In the genomic region with DNA sequence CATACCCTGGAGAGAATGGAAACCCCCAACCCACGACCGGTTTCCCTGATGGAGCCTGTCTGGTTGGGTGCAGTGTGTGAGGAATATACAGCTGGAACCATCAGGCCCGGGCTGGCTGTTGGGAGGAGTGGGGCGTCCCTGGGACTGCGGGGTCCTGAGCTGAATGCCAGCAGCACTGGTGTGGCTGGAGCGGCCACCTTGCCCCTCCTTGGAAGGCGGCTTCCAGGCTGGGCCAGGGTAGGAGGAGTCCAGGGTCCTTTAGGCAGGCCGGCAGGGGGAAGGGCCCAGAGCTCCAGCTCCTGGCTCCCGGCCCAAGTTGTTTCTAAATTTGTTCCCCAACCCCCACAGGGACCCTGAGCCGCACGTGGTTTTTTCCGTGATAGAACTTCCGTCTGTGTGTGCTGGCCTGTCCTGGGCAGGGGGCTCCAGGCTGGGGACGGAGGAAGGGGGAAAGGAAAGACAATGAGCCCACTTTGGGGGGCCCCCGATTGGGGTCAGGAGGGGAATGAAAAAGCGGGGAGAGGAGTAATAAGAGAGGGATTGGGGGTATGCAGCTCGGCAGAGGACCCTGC, we compare ENCODE assay signal across 9 cellular contexts. TPM values are rescaled to one million over a fixed set of nuclear protein-coding genes. Genes with fewer than 3 reads are reported as not detected.
DNase-seq lines count a peak whose midpoint lies in the region; ATAC-seq and TF ChIP-seq lines count a peak whose summit lies in the region.
"Had no signal": no experiment of that assay in that cellular context is flagged by ENCODE, and none has a peak within 500 bp of the region (broad histone marks: within the 10 kb centered on the region; RNA-seq: fewer than 3 reads in every experiment).

No MANE protein-coding gene starts in this region.

- H3K27ac ChIP-seq in foreskin keratinocyte, result no peak overlapping the region

- peak overlapping the region; percentile 91 for H3K27ac Mint-ChIP-seq in activated CD4-positive, alpha-beta T cell treated with anti-CD3 and anti-CD28 coated beads, Interleukin-2, amount 10 ng/mL, durations not matched to agents 24 days and 14 days
- H3K27ac Mint-ChIP-seq in T-cell, result no peak overlapping the region
- peak overlapping the region; percentile 91 to 99 (median 93) for H3K27ac Mint-ChIP-seq in nephron

- H3K4me1 ChIP-seq in foreskin keratinocyte, result peaks cover 6% of the 10 kb centered on the region

- TF ChIP-seq CTCF in nephron (IDR thresholded peaks at IDR 0.05; ENCODE audit: unreplicated experiment in 3 of 3) (no peak), foreskin keratinocyte (conservative IDR thresholded peaks at IDR 0.05) (no peak)

- peak overlapping the region; percentile 90 for H3K4me3 Mint-ChIP-seq in activated CD4-positive, alpha-beta T cell treated with anti-CD3 and anti-CD28 coated beads, Interleukin-2, amount 10 ng/mL, durations not matched to agents 24 days and 14 days
- H3K4me3 Mint-ChIP-seq in T-cell, result peak overlapping the region in 2 of 3 donors; percentile 39 to 67
- peak overlapping the region; percentile 80 to 86 (median 85) for H3K4me3 Mint-ChIP-seq in nephron

- no peaks in the 10 kb centered on the region for H3K9me3 Mint-ChIP-seq in activated CD4-positive, alpha-beta T cell treated with anti-CD3 and anti-CD28 coated beads, Interleukin-2, amount 10 ng/mL, durations not matched to agents 24 days and 14 days
- H3K9me3 Mint-ChIP-seq in T-cell (no peaks in the 10 kb centered on the region), nephron (no peaks in the 10 kb centered on the region)

- H3K36me3 Mint-ChIP-seq in activated CD4-positive, alpha-beta T cell treated with anti-CD3 and anti-CD28 coated beads, Interleukin-2, amount 10 ng/mL, durations not matched to agents 24 days and 14 days (ENCODE audit: low read depth), result peaks cover 9% of the 10 kb centered on the region
- H3K36me3 Mint-ChIP-seq in T-cell, result peaks cover 4% of the 10 kb centered on the region
- H3K36me3 Mint-ChIP-seq in nephron (ENCODE audit: low read depth), result peaks cover 4% of the 10 kb centered on the region

- CTCF ChIA-PET in T-cell (lab: Charles Lee), result interaction anchor here in 1 of 2 donors (0.6 kb wide), 1 partner anchor 144 kb away, joined by 5 read pairs; no protein-coding TSS in a partner anchor

- no peaks in the 10 kb centered on the region for H3K27me3 Mint-ChIP-seq in activated CD4-positive, alpha-beta T cell treated with anti-CD3 and anti-CD28 coated beads, Interleukin-2, amount 10 ng/mL, durations not matched to agents 24 days and 14 days
- peaks cover 0 to 16% of the 10 kb centered on the region in 2 donors for H3K27me3 Mint-ChIP-seq in T-cell
- H3K27me3 Mint-ChIP-seq in nephron (ENCODE audit: low read depth), result no peaks in the 10 kb centered on the region

- DNase-seq in activated CD4-positive, alpha-beta T cell treated with anti-CD3 and anti-CD28 coated beads, Interleukin-2, amount 10 ng/mL, durations not matched to agents 24 days and 14 days, result no peak
- DNase-seq in activated CD4-positive, alpha-beta T cell treated with anti-CD3 and anti-CD28 coated beads for 1 hour, result no peak
- DNase-seq in T-cell, result no peak
- DNase-seq in fibroblast of gingiva (ENCODE audit: low read depth), result peak; percentile 63
- no peak for DNase-seq in foreskin keratinocyte
- no peak for DNase-seq in GM19240 (ENCODE audit: insufficient read length, low spot score)
- DNase-seq: DND-41 had no signal

- intact Hi-C loops in activated CD4-positive, alpha-beta T cell treated with anti-CD3 and anti-CD28 coated beads, Interleukin-2, amount 10 ng/mL, durations not matched to agents 24 days and 14 days (cut with micrococcal nuclease), result no loop called here

- POLR2A ChIA-PET in T-cell (lab: Charles Lee), result no interaction called here

- H3K4me1 Mint-ChIP-seq in activated CD4-positive, alpha-beta T cell treated with anti-CD3 and anti-CD28 coated beads, Interleukin-2, amount 10 ng/mL, durations not matched to agents 24 days and 14 days, result peaks cover 8% of the 10 kb centered on the region
- H3K4me1 Mint-ChIP-seq in T-cell (peaks cover 13 to 26% (median 23%) of the 10 kb centered on the region in 3 donors), nephron (peaks cover 21% of the 10 kb centered on the region)

- no peaks in the 10 kb centered on the region for H3K27me3 ChIP-seq in foreskin keratinocyte

- ATAC-seq in T-cell (replicated peaks in 1 of 4) (no peak), foreskin keratinocyte (no peak), GM18870 (IDR thresholded peaks at IDR 0.05; ENCODE audit: unreplicated experiment) (no peak)

RNA-seq across cellular contexts. Expression of a gene that starts 0.7 kb away (rescaled TPM):
- total RNA-seq in activated CD4-positive, alpha-beta T cell treated with anti-CD3 and anti-CD28 coated beads, Interleukin-2, amount 10 ng/mL, durations not matched to agents 24 days and 14 days, result 10.3 and 11.4 TPM in 2 replicates
- total RNA-seq in T-cell, result 1 to 10 TPM; 2.2 to 5.6 (median 3.2) TPM
- total RNA-seq in foreskin keratinocyte, result 15.8 and 19.9 TPM in 2 replicates
- polyA plus RNA-seq in foreskin keratinocyte, result 11.8 and 15.7 TPM in 2 replicates

RNA-seq across cellular contexts. Expression of a gene that starts 21.7 kb away (rescaled TPM):
- 72.4 and 75.3 TPM in 2 replicates for total RNA-seq in activated CD4-positive, alpha-beta T cell treated with anti-CD3 and anti-CD28 coated beads, Interleukin-2, amount 10 ng/mL, durations not matched to agents 24 days and 14 days
- total RNA-seq in T-cell (10 to 100 TPM; 36.1 to 62.2 (median 58.8) TPM), foreskin keratinocyte (47.5 and 51.3 TPM in 2 replicates)
- polyA plus RNA-seq in foreskin keratinocyte, result 50.3 and 54.3 TPM in 2 replicates

RNA-seq across cellular contexts. Expression of a gene that starts 25.2 kb away (rescaled TPM):
- total RNA-seq in activated CD4-positive, alpha-beta T cell treated with anti-CD3 and anti-CD28 coated beads, Interleukin-2, amount 10 ng/mL, durations not matched to agents 24 days and 14 days, result 12.9 and 13.4 TPM in 2 replicates
- total RNA-seq in T-cell (1 to 10 TPM in 4 of 5 donors, under 1 TPM in 1; 0.55 to 2.7 (median 1.7) TPM), foreskin keratinocyte (0.81 and 1.1 TPM in 2 replicates)
- polyA plus RNA-seq in foreskin keratinocyte, result 0.76 and 0.96 TPM in 2 replicates

RNA-seq across cellular contexts. Expression of a gene that starts 25.8 kb away (rescaled TPM):
- total RNA-seq in activated CD4-positive, alpha-beta T cell treated with anti-CD3 and anti-CD28 coated beads, Interleukin-2, amount 10 ng/mL, durations not matched to agents 24 days and 14 days, result 0.54 and 0.99 TPM in 2 replicates
- total RNA-seq in T-cell (under 1 TPM in 1 of 5 donors, not detected in 4; 0.54 TPM), foreskin keratinocyte (not detected in 2 replicates)
- polyA plus RNA-seq in foreskin keratinocyte, result not detected in 2 replicates

RNA-seq across cellular contexts. Expression of a gene that starts 35.8 kb away (rescaled TPM):
- total RNA-seq in activated CD4-positive, alpha-beta T cell treated with anti-CD3 and anti-CD28 coated beads, Interleukin-2, amount 10 ng/mL, durations not matched to agents 24 days and 14 days, result 292 and 299 TPM in 2 replicates
- total RNA-seq in T-cell, result 100 to 1,000 TPM in 2 of 5 donors, 10 to 100 TPM in 3; 50.6 to 118 (median 95.3) TPM
- 766 and 947 TPM in 2 replicates for total RNA-seq in foreskin keratinocyte
- polyA plus RNA-seq in foreskin keratinocyte, result 1,088 and 1,242 TPM in 2 replicates

Comparison
In these comparisons a context has a peak if more than half of its experiments do, and no peak if none do; other contexts are left out.
1. H3K27ac Mint-ChIP-seq: peak in activated CD4-positive, alpha-beta T cell treated with anti-CD3 and anti-CD28 coated beads, Interleukin-2, amount 10 ng/mL, durations not matched to agents 24 days and 14 days (single experiment) and nephron (3 of 3); none in T-cell (0 of 2).
2. Peak in every context shown above with its lines, with median percentiles within 50 percentile points of each other: H3K4me3 Mint-ChIP-seq.